ENCODE assay signal across 8 cellular contexts in the genomic region with DNA sequence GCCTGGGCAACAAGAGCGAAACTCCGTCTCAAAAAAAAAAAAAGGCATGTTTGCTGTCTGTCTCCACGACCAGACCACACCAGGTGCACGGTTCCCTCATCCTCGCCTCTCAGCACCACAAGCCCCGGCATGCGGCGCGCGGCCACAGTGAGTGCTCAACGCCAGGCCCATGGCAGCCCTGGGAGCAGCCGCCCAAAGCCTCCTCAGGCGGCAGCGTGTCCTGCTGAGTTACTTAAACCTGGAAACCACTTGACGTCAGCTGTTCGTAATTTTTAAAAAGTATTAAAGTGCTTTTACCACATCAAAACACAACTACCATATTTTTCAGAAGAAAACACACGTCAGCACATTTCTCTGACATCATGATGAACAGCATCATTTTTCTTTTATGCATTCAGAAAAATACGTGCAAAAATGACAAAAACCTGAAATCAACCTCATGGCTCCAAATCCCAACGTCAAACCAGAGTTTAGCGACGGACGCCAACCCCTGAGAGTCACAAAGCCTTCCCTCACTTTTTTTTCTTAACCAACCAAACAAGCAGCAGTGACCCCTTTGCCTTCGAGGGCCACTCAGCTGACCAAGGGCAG. TPM values are rescaled to one million over a fixed set of nuclear protein-coding genes. Genes with fewer than 3 reads are reported as not detected.
DNase-seq lines count a peak whose midpoint lies in the region; ATAC-seq and TF ChIP-seq lines count a peak whose summit lies in the region.

No MANE protein-coding gene starts in this region.

- H3K4me3 ChIP-seq in BJ (ENCODE audit: low read depth, low read length) (peak overlapping the region; percentile 54), Karpas-422 (ENCODE audit: low read length) (peak overlapping the region; percentile 84; the same call in 1 of the 2 replicates), astrocyte of the cerebellum (ENCODE audit: low read depth, low read length) (peak overlapping the region; percentile 92), mucosa of descending colon (no peak overlapping the region), left lung (peak overlapping the region in 1 of 2 donors; percentile 95)

- no peaks in the 10 kb centered on the region for H3K27me3 ChIP-seq in BJ (ENCODE audit: control insufficient read depth, insufficient read depth, low read length)
- H3K27me3 ChIP-seq in Karpas-422 (ENCODE audit: low read length): no peaks in the 10 kb centered on the region
- no peaks in the 10 kb centered on the region for H3K27me3 ChIP-seq in left lung

- no peaks in the 10 kb centered on the region for H3K9me2 ChIP-seq in Karpas-422 (replicated peaks; ENCODE audit: insufficient read depth, low read length)

- no peak for DNase-seq in BJ (ENCODE audit: low read depth)
- no peak for DNase-seq in Karpas-422
- no peak for DNase-seq in astrocyte of the cerebellum (ENCODE audit: low read depth)
- DNase-seq in mucosa of descending colon: peak in 2 of 3 donors; percentile 45 to 64
- DNase-seq in GM13977 (ENCODE audit: low spot score): no peak
- no peak for DNase-seq in stimulated activated CD4-positive, alpha-beta T cell treated with anti-CD3 and anti-CD28 coated beads, Interleukin-2, amount 100 ng/mL, for 48 hours
- DNase-seq in left lung: no peak

- in situ Hi-C loops in astrocyte of the cerebellum (cut with HindIII; ENCODE audit: low sequenced_read_pairs) (no loop called here), GM13977 (cut with MboI; ENCODE audit: low pct_unique_long_range_greater_than_20kb, low sequenced_read_pairs, unreplicated experiment) (no loop called here)

- H3K4me1 ChIP-seq in Karpas-422 (ENCODE audit: low read length) (peaks cover 36% of the 10 kb centered on the region), mucosa of descending colon (ENCODE audit: low read depth) (peaks cover 30% of the 10 kb centered on the region), left lung (peaks cover 17 to 41% of the 10 kb centered on the region in 2 donors)

- 0 out of 2 replicates have a peak, but pooled peaks cover 7% of the 10 kb centered on the region for H4K20me1 ChIP-seq in Karpas-422 (ENCODE audit: insufficient read depth, low read depth, low read length)

- no peak for TF ChIP-seq CTCF in BJ (IDR thresholded peaks at IDR 0.05; ENCODE audit: insufficient read depth, low read depth, low read length)
- no peak for TF ChIP-seq CTCF in astrocyte of the cerebellum (IDR thresholded peaks at IDR 0.05; ENCODE audit: low read depth, low read length, missing control alignments)
- TF ChIP-seq CTCF in mucosa of descending colon (IDR thresholded peaks at IDR 0.05): no peak
- no peak for TF ChIP-seq CTCF in GM13977 (IDR thresholded peaks at IDR 0.05; ENCODE audit: extremely low read depth, insufficient read depth, missing control alignments)
- TF ChIP-seq CTCF in left lung (IDR thresholded peaks at IDR 0.05): no peak

- CTCF ChIA-PET in BJ (lab: Yijun Ruan, JAX): interaction anchor here (1.2 kb wide), 1 partner anchor 35 kb away, joined by 7 read pairs; no protein-coding TSS in a partner anchor

- H3K36me3 ChIP-seq in BJ (ENCODE audit: control insufficient read depth, insufficient read depth, low read length) (peaks cover 11% of the 10 kb centered on the region), Karpas-422 (ENCODE audit: insufficient read depth, low read length) (no peaks in the 10 kb centered on the region), mucosa of descending colon (ENCODE audit: low read depth) (peaks cover 4% of the 10 kb centered on the region), left lung (peaks cover 0 to 26% of the 10 kb centered on the region in 2 donors)

- H3K4me2 ChIP-seq in Karpas-422 (ENCODE audit: low read depth, low read length, poor library complexity, severe bottlenecking): peak overlapping the region; percentile 78

- H3K9me3 ChIP-seq in Karpas-422 (ENCODE audit: low read length) (no peaks in the 10 kb centered on the region), mucosa of descending colon (no peaks in the 10 kb centered on the region), left lung (no peaks in the 10 kb centered on the region)

- peak overlapping the region; percentile 90 for H3K9ac ChIP-seq in Karpas-422 (ENCODE audit: low read length)

- peaks cover 41% of the 10 kb centered on the region for H3K79me2 ChIP-seq in Karpas-422 (ENCODE audit: low read length)

- intact Hi-C loops in mucosa of descending colon (cut with DNase I, micrococcal nuclease) (no loop called here), left lung (cut with DNase I) (no loop called here)

- no peak overlapping the region for H3K27ac ChIP-seq in Karpas-422 (ENCODE audit: low read length)
- no peak overlapping the region for H3K27ac ChIP-seq in left lung

- no peak for ATAC-seq in mucosa of descending colon
- no peak for ATAC-seq in GM21786 (IDR thresholded peaks at IDR 0.05; ENCODE audit: unreplicated experiment)
- no peak for ATAC-seq in left lung

- POLR2A ChIA-PET in BJ (lab: Charles Lee): interaction anchor here (0.6 kb wide), 2 partner anchors 8 to 117 kb away, joined by 3 to 8 read pairs; no protein-coding TSS in a partner anchor

- no peak overlapping the region for H2AFZ ChIP-seq in Karpas-422 (ENCODE audit: low read length)

RNA-seq across cellular contexts. Expression of gene DEAF1, which starts 2.1 kb away (rescaled TPM):
- 18.5 and 27.7 TPM in 2 replicates for polyA plus RNA-seq in BJ (2011; rRNA removed)
- 16.7 and 26.4 TPM in 2 replicates for polyA minus RNA-seq in BJ (2011; rRNA and poly(A)+ RNA removed)
- 35.9 and 57.3 TPM in 2 replicates for total RNA-seq in Karpas-422 (2014; rRNA removed; shearing (Covaris generic); ENCODE audit: low replicate concordance)
- total RNA-seq in mucosa of descending colon (10 to 100 TPM; 25.1 to 35.7 (median 25.9) TPM), left lung (10 to 100 TPM; 28.3 to 28.6 TPM)

RNA-seq across cellular contexts. Expression of gene TMEM80, which starts 2.7 kb away (rescaled TPM):
- polyA plus RNA-seq in BJ (2011; rRNA removed): 19.5 and 21.7 TPM in 2 replicates
- polyA minus RNA-seq in BJ (2011; rRNA and poly(A)+ RNA removed): 4.3 and 9.6 TPM in 2 replicates
- total RNA-seq in Karpas-422 (2014; rRNA removed; shearing (Covaris generic); ENCODE audit: low replicate concordance): 25.4 and 32.8 TPM in 2 replicates
- total RNA-seq in mucosa of descending colon: 10 to 100 TPM; 31.6 to 43.1 (median 38.0) TPM
- total RNA-seq in left lung: 10 to 100 TPM; 23.6 to 25.2 TPM

RNA-seq across cellular contexts. Expression of gene EPS8L2, which starts 13.1 kb away (rescaled TPM):
- polyA plus RNA-seq in BJ (2011; rRNA removed): 27.6 and 44.4 TPM in 2 replicates
- 14.6 and 19.4 TPM in 2 replicates for polyA minus RNA-seq in BJ (2011; rRNA and poly(A)+ RNA removed)
- total RNA-seq in Karpas-422 (2014; rRNA removed; shearing (Covaris generic); ENCODE audit: low replicate concordance): 2.3 and 10.4 TPM in 2 replicates
- total RNA-seq in mucosa of descending colon: 100 to 1,000 TPM; 176 to 335 (median 253) TPM
- total RNA-seq in left lung: 100 to 1,000 TPM; 114 to 190 TPM

RNA-seq across cellular contexts. Expression of gene TALDO1, which starts 54.3 kb away (rescaled TPM):
- polyA plus RNA-seq in BJ (2011; rRNA removed): 209 and 278 TPM in 2 replicates
- polyA minus RNA-seq in BJ (2011; rRNA and poly(A)+ RNA removed): 77.7 and 83.2 TPM in 2 replicates
- total RNA-seq in Karpas-422 (2014; rRNA removed; shearing (Covaris generic); ENCODE audit: low replicate concordance): 127 and 177 TPM in 2 replicates
- 100 to 1,000 TPM; 101 to 158 (median 128) TPM for total RNA-seq in mucosa of descending colon
- 100 to 1,000 TPM; 206 to 322 TPM for total RNA-seq in left lung

RNA-seq across cellular contexts. Expression of gene DRD4, which starts 55.9 kb away (rescaled TPM):
- not detected in 2 replicates for polyA plus RNA-seq in BJ (2011; rRNA removed)
- not detected in 2 replicates for polyA minus RNA-seq in BJ (2011; rRNA and poly(A)+ RNA removed)
- not detected in 2 replicates for total RNA-seq in Karpas-422 (2014; rRNA removed; shearing (Covaris generic); ENCODE audit: low replicate concordance)
- 1 to 10 TPM; 1.2 to 2.4 (median 1.8) TPM for total RNA-seq in mucosa of descending colon
- total RNA-seq in left lung: under 1 TPM; 0.29 to 0.52 TPM

Comparison
In these comparisons a context has a peak if more than half of its experiments do, and no peak if none do; other contexts are left out.
1. DNase-seq: peak in mucosa of descending colon (2 of 3); none in BJ (single experiment), Karpas-422 (single experiment), astrocyte of the cerebellum (single experiment), GM13977 (single experiment), stimulated activated CD4-positive, alpha-beta T cell treated with anti-CD3 and anti-CD28 coated beads, Interleukin-2, amount 100 ng/mL, for 48 hours (0 of 2) and left lung (0 of 2).
2. RNA of gene EPS8L2, which starts 13.1 kb away (total RNA-seq): 176 to 335 TPM in mucosa of descending colon and 114 to 190 TPM in left lung; 2.3 to 10.4 TPM in Karpas-422; every median in the first group is over 10 times any median in the second.